Comparison of ENCODE assay signal across 9 cellular contexts in the genomic region with DNA sequence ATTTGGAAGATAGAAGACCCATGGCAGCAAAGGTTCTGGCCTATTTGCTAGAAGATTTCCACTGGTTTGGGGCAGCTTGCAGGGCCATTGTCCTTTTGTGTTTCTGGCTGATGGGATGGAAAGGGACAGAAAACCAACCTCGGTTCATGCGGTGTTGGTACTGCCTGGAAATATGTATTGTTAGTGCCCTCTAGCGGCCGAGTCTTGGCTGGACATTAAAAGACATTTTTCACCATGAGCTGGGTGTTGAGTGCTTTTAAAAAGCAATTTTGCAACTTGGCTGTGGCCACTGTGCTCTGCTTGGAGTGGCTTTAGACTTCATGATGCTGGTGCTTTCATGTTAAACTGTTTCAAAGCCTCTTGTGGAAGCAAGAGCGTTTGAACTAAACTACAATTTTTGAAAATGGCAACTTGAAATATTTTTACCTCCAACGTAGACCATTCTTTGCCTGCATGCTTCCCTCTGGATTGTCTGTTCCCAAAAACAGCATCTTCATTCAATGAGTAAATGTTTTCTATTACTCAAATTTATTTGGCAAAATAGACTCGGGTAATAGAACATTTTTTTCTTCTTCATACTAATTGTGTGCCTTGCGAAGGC.
A peak's percentile ranks its signal among the peaks of the same experiment; 100 is the strongest.
DNase-seq lines count a peak whose midpoint lies in the region; ATAC-seq and TF ChIP-seq lines count a peak whose summit lies in the region.
"Had no signal": no experiment of that assay in that cellular context is flagged by ENCODE, and none has a peak within 500 bp of the region (broad histone marks: within the 10 kb centered on the region; RNA-seq: fewer than 3 reads in every experiment).

No MANE protein-coding gene starts in this region.

- no peaks in the 10 kb centered on the region for H3K36me3 Mint-ChIP-seq in HFFc6 (ENCODE audit: low read depth)

- DNase-seq in COLO668 (lab: John Stamatoyannopoulos, UW; ENCODE audit: unreplicated experiment), result peak; percentile 55
- peak; percentile 79 for DNase-seq in HFFc6
- DNase-seq in NCI-H748 (lab: John Stamatoyannopoulos, UW; ENCODE audit: unreplicated experiment), result peak; percentile 78
- peak; percentile 63 to 71 for DNase-seq in activated CD4-positive, alpha-beta T cell treated with anti-CD3 and anti-CD28 coated beads, Interleukin-2, amount 50 U/mL, for 48 hours
- peak; percentile 45 for DNase-seq in effector CD4-positive, alpha-beta T cell
- peak; percentile 88 for DNase-seq in medulla oblongata (ENCODE audit: extremely low spot score)
- DNase-seq in stimulated activated CD8-positive, alpha-beta memory T cell treated with anti-CD3 and anti-CD28 coated beads, Interleukin-15, amount 100 ng/mL, for 48 hours (ENCODE audit: low read depth in 2 of 2), result peak; percentile 7 to 15

- TF ChIP-seq CTCF in HFFc6 (IDR thresholded peaks at IDR 0.05), result peak; percentile 95

- H3K9me3 Mint-ChIP-seq in HFFc6, result no peaks in the 10 kb centered on the region
- H3K9me3 Mint-ChIP-seq: T-helper 1 cell treated with Interleukin-12 subunit alpha and Interleukin-12 subunit beta and Interleukin-4 antibody, amounts not matched to agents 30 μg/mL and 1 μg/mL, for 36 hours had no signal

- H3K27me3 Mint-ChIP-seq in HFFc6 (ENCODE audit: insufficient read depth), result peaks cover 13% of the 10 kb centered on the region

- H3K4me1 Mint-ChIP-seq in HFFc6 (ENCODE audit: low read depth), result peaks cover 8% of the 10 kb centered on the region

- no peak for ATAC-seq in HG02588 (IDR thresholded peaks at IDR 0.05; ENCODE audit: unreplicated experiment)

- H3K4me3 Mint-ChIP-seq in HFFc6, result no peak overlapping the region
- H3K4me3 Mint-ChIP-seq: T-helper 1 cell treated with Interleukin-12 subunit alpha and Interleukin-12 subunit beta and Interleukin-4 antibody, amounts not matched to agents 30 μg/mL and 1 μg/mL, for 36 hours had no signal

- no peak overlapping the region for H3K27ac Mint-ChIP-seq in HFFc6
- H3K27ac Mint-ChIP-seq: T-helper 1 cell treated with Interleukin-12 subunit alpha and Interleukin-12 subunit beta and Interleukin-4 antibody, amounts not matched to agents 30 μg/mL and 1 μg/mL, for 36 hours had no signal

Comparison
In these comparisons a context has a peak if more than half of its experiments do, and no peak if none do; other contexts are left out.
1. DNase-seq: peak in every context shown above with its lines; median percentile 88 in medulla oblongata; 79 in HFFc6; 78 in NCI-H748; 67 in activated CD4-positive, alpha-beta T cell treated with anti-CD3 and anti-CD28 coated beads, Interleukin-2, amount 50 U/mL, for 48 hours; 55 in COLO668; 45 in effector CD4-positive, alpha-beta T cell; 11 in stimulated activated CD8-positive, alpha-beta memory T cell treated with anti-CD3 and anti-CD28 coated beads, Interleukin-15, amount 100 ng/mL, for 48 hours.